In the genomic region with DNA sequence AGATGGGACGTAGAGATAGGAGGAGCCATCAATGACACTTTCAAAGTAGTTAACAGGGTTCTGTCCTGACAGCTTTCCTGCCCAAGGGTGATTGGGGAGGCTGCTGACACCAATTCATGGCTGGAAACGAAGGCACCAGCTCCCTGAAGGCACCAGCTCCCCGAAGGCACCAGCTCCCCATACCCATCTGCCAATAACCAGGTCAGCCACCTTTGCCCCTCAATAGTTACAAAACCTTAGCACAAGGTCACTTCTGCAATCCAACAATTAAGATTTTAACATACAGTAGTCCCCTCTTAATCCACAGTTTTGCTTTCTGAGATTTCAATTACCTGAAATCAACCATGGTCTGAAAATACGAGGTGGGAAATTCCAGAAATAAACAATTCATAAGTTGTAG, we compare ENCODE assay signal across 16 cellular contexts.
"Had no signal": no experiment of that assay in that cellular context is flagged by ENCODE, and none has a peak within 500 bp of the region (broad histone marks: within the 10 kb centered on the region; RNA-seq: fewer than 3 reads in every experiment).

No MANE protein-coding gene starts in this region.

- H3K9me3 Mint-ChIP-seq: activated naive CD8-positive, alpha-beta T cell treated with anti-CD3 and anti-CD28 coated beads, Interleukin-2, amount 10 ng/mL, durations not matched to agents 7 days and 5 days; brain; natural killer cell had no signal

- H3K27ac ChIP-seq: foreskin keratinocyte, suprapubic skin, vagina, VCaP had no signal

- H3K27me3 Mint-ChIP-seq: activated naive CD8-positive, alpha-beta T cell treated with anti-CD3 and anti-CD28 coated beads, Interleukin-2, amount 10 ng/mL, durations not matched to agents 7 days and 5 days; brain had no signal

- ATAC-seq: foreskin keratinocyte; natural killer cell; stimulated activated naive CD8-positive, alpha-beta T cell treated with anti-CD3 and anti-CD28 coated beads, Interleukin-15, Interleukin-2, amounts not matched to agents 100 U/mL and 50 U/mL, for 24 hours had no signal

- H3K4me3 Mint-ChIP-seq: activated naive CD8-positive, alpha-beta T cell treated with anti-CD3 and anti-CD28 coated beads, Interleukin-2, amount 10 ng/mL, durations not matched to agents 7 days and 5 days; brain; natural killer cell had no signal

- DNase-seq: activated CD4-positive, alpha-beta T cell treated with anti-CD3 and anti-CD28 coated beads for 1 hour; activated naive CD4-positive, alpha-beta T cell; activated naive CD8-positive, alpha-beta T cell treated with anti-CD3 and anti-CD28 coated beads, Interleukin-2, amount 10 ng/mL, durations not matched to agents 7 days and 5 days; caudate nucleus; dorsolateral prefrontal cortex; foreskin keratinocyte; glutamatergic neuron; kidney glomerular epithelial cell; natural killer cell; nucleus accumbens; stimulated activated naive CD8-positive, alpha-beta T cell treated with anti-CD3 and anti-CD28 coated beads, Interleukin-15, Interleukin-2, amounts not matched to agents 100 U/mL and 50 U/mL, for 24 hours had no signal

- H3K27me3 ChIP-seq: dorsolateral prefrontal cortex, foreskin keratinocyte, suprapubic skin, vagina had no signal

- H3K36me3 ChIP-seq: suprapubic skin, vagina had no signal

- H3K4me3 ChIP-seq: dorsolateral prefrontal cortex, suprapubic skin, vagina had no signal

- H3K36me3 Mint-ChIP-seq: natural killer cell had no signal

- H3K9me3 ChIP-seq: suprapubic skin, vagina had no signal

- FAIRE-seq: colon had no signal

- H3K27ac Mint-ChIP-seq: activated naive CD8-positive, alpha-beta T cell treated with anti-CD3 and anti-CD28 coated beads, Interleukin-2, amount 10 ng/mL, durations not matched to agents 7 days and 5 days; brain had no signal
